Comparison of ENCODE assay signal across 8 cellular contexts in the genomic region with DNA sequence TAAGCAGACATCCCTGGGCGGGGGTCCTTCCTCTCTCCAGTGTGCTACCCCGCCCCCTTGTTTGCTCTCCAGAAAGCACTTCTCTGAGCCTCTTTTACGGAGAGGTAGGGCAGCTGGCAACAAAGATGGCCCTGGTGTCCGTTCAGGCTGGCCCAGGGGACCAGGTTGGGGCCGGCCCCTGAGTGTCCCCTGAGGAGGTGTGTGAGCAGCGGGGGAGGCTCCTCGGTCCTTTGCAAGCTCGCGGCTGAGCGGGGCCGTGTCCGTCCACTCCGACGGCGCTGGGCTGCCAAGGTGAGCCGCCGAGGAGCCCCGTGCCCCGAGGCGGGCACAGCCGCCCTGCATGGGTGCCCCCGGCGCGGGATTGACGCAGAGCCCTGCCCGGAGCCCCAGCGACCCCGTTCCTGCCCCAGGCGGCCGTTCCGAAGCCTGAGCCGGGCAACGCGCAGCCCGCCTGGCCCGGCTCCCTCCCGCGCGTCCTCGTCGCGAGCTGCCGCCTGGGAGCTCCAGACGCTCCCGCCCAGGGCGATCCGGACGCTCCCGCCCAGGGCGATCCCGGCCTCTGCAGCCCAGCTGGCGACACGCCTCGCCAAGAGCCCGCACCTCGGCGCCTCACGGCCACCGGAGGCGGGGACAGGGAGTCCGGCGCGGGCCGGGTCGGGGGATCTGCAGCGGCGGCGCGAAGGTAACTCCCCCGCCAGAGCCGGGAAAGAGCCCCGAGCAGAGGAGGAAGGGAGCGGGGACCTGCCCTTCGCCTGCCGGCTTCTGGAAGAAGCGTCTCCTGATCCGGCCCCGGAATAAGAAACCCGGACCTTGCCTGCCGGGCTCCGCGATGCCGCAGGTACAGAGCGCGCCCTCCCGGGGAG. TPM values are rescaled to one million over a fixed set of nuclear protein-coding genes. Genes with fewer than 3 reads are reported as not detected.
A peak's percentile ranks its signal among the peaks of the same experiment; 100 is the strongest.
DNase-seq lines count a peak whose midpoint lies in the region; ATAC-seq and TF ChIP-seq lines count a peak whose summit lies in the region.

A gene (plus strand): TSS at position 569 of the 863 bp plus-strand sequence. CDS start 2,243 bp downstream, outside the sequence.

- no peaks in the 10 kb centered on the region for H3K4me1 ChIP-seq in PC-3 (ENCODE audit: insufficient read depth, low read length)
- peaks cover 9% of the 10 kb centered on the region for H3K4me1 ChIP-seq in effector memory CD4-positive, alpha-beta T cell (ENCODE audit: control insufficient read depth, insufficient read depth, low read length, poor library complexity, severe bottlenecking)
- peaks cover 14% of the 10 kb centered on the region for H3K4me1 ChIP-seq in mononuclear cell (ENCODE audit: insufficient read depth, low read length)
- no peaks in the 10 kb centered on the region for H3K4me1 ChIP-seq in urinary bladder (ENCODE audit: insufficient read depth)

- H3K36me3 Mint-ChIP-seq in activated CD4-positive, alpha-beta T cell treated with anti-CD3 and anti-CD28 coated beads, Interleukin-2, amount 10 ng/mL, durations not matched to agents 24 days and 14 days (ENCODE audit: low read depth) = no peaks in the 10 kb centered on the region

- H3K4me3 ChIP-seq in PC-3 (ENCODE audit: low read length) = peak within 1 kb of the TSS; percentile 71
- H3K4me3 ChIP-seq in effector memory CD4-positive, alpha-beta T cell (ENCODE audit: insufficient read depth, low read depth, low read length, poor library complexity, severe bottlenecking) = peak within 1 kb of the TSS; percentile 43
- peak within 1 kb of the TSS; percentile 4 for H3K4me3 ChIP-seq in mononuclear cell (ENCODE audit: low read length)
- peak within 1 kb of the TSS; percentile 37 for H3K4me3 ChIP-seq in urinary bladder (ENCODE audit: low read depth, low read length)

- H4K20me1 ChIP-seq in PC-3 (ENCODE audit: low read length) = no peaks in the 10 kb centered on the region

- peak; percentile 70 for DNase-seq in activated CD4-positive, alpha-beta T cell treated with anti-CD3 and anti-CD28 coated beads, Interleukin-2, amount 10 ng/mL, durations not matched to agents 24 days and 14 days
- DNase-seq in activated CD4-positive, alpha-beta T cell treated with anti-CD3 and anti-CD28 coated beads for 1 hour = no peak
- DNase-seq in PC-3 = peak; percentile 35
- no peak for DNase-seq in effector memory CD4-positive, alpha-beta T cell
- no peak for DNase-seq in RKO (ENCODE audit: low spot score)
- no peak for DNase-seq in NK-92 treated with Interleukin-12 subunit alpha and Interleukin-12 subunit beta, amount 100 ng/mL, for 24 hours (lab: John Stamatoyannopoulos, UW)

- H3K9ac ChIP-seq in PC-3 (ENCODE audit: low read length) = no peak within 1 kb of the TSS

- intact Hi-C loops in activated CD4-positive, alpha-beta T cell treated with anti-CD3 and anti-CD28 coated beads, Interleukin-2, amount 10 ng/mL, durations not matched to agents 24 days and 14 days (cut with micrococcal nuclease) = no loop called here
- intact Hi-C loops in PC-3 (cut with micrococcal nuclease) = no loop called here

- H2AFZ ChIP-seq in PC-3 (ENCODE audit: low read length) = peak within 1 kb of the TSS; percentile 85

- H3K9me3 Mint-ChIP-seq in activated CD4-positive, alpha-beta T cell treated with anti-CD3 and anti-CD28 coated beads, Interleukin-2, amount 10 ng/mL, durations not matched to agents 24 days and 14 days = peaks cover 8% of the 10 kb centered on the region

- H3K36me3 ChIP-seq in PC-3 (ENCODE audit: low read depth, low read length) = no peaks in the 10 kb centered on the region
- no peaks in the 10 kb centered on the region for H3K36me3 ChIP-seq in effector memory CD4-positive, alpha-beta T cell (ENCODE audit: control insufficient read depth, insufficient read depth, low read length)
- no peaks in the 10 kb centered on the region for H3K36me3 ChIP-seq in urinary bladder (ENCODE audit: insufficient read depth)

- no peak for TF ChIP-seq CTCF in PC-3 (conservative IDR thresholded peaks at IDR 0.05; ENCODE audit: low read depth, low read length)

- H3K27ac ChIP-seq in PC-3 (ENCODE audit: low read length) = no peak within 1 kb of the TSS
- no peak within 1 kb of the TSS for H3K27ac ChIP-seq in effector memory CD4-positive, alpha-beta T cell (ENCODE audit: insufficient read depth, low read length, poor library complexity, severe bottlenecking)
- no peak within 1 kb of the TSS for H3K27ac ChIP-seq in urinary bladder (ENCODE audit: low read depth)

- 1% methylated on average over 86 of the region's 86 CpGs for WGBS in urinary bladder

- peaks cover 4% of the 10 kb centered on the region for H3K4me1 Mint-ChIP-seq in activated CD4-positive, alpha-beta T cell treated with anti-CD3 and anti-CD28 coated beads, Interleukin-2, amount 10 ng/mL, durations not matched to agents 24 days and 14 days

- H3K27me3 Mint-ChIP-seq in activated CD4-positive, alpha-beta T cell treated with anti-CD3 and anti-CD28 coated beads, Interleukin-2, amount 10 ng/mL, durations not matched to agents 24 days and 14 days = peaks cover 69% of the 10 kb centered on the region

- H3K27me3 ChIP-seq in PC-3 (ENCODE audit: low read length) (peaks cover 24% of the 10 kb centered on the region), mononuclear cell (ENCODE audit: insufficient read depth, low read length) (peaks cover 59% of the 10 kb centered on the region)
- H3K27me3 ChIP-seq in effector memory CD4-positive, alpha-beta T cell (replicated peaks; ENCODE audit: control insufficient read depth, insufficient read depth, low read length, poor library complexity, severe bottlenecking) = peaks cover 27% of the 10 kb centered on the region

- H3K79me2 ChIP-seq in PC-3 (ENCODE audit: low read length) = no peaks in the 10 kb centered on the region

- no peaks in the 10 kb centered on the region for H3K9me3 ChIP-seq in PC-3 (ENCODE audit: low read length)
- H3K9me3 ChIP-seq in effector memory CD4-positive, alpha-beta T cell (ENCODE audit: control insufficient read depth, low read length) = no peaks in the 10 kb centered on the region
- H3K9me3 ChIP-seq in mononuclear cell (ENCODE audit: low read depth, low read length) = no peaks in the 10 kb centered on the region

- POLR2A ChIA-PET in PC-3 (lab: Charles Lee; ENCODE audit: unreplicated experiment) = no interaction called here

- ATAC-seq in PC-3 = peak; percentile 76

- H3K9me2 ChIP-seq in PC-3 (replicated peaks; ENCODE audit: low read length) = no peaks in the 10 kb centered on the region

- H3F3A ChIP-seq in PC-3 (ENCODE audit: low read length, unreplicated experiment) = no peaks in the 10 kb centered on the region

- H3K4me3 Mint-ChIP-seq in activated CD4-positive, alpha-beta T cell treated with anti-CD3 and anti-CD28 coated beads, Interleukin-2, amount 10 ng/mL, durations not matched to agents 24 days and 14 days = peak within 1 kb of the TSS; percentile 40

- BruUV-seq in PC-3 (replicated peaks; lab: Mats Ljungman, UMichigan) = no TSS peak

- no peak within 1 kb of the TSS for H3K27ac Mint-ChIP-seq in activated CD4-positive, alpha-beta T cell treated with anti-CD3 and anti-CD28 coated beads, Interleukin-2, amount 10 ng/mL, durations not matched to agents 24 days and 14 days

- CTCF ChIA-PET in PC-3 (lab: Charles Lee) = interaction anchor here (1.0 kb wide), 1 partner anchor 155 kb away, joined by 6 read pairs; no protein-coding TSS in a partner anchor

- peak within 1 kb of the TSS; percentile 93 for H3K4me2 ChIP-seq in PC-3 (ENCODE audit: low read length)

RNA-seq across cellular contexts. Expression of the gene that starts here (rescaled TPM):
- not detected in 2 replicates for total RNA-seq in activated CD4-positive, alpha-beta T cell treated with anti-CD3 and anti-CD28 coated beads, Interleukin-2, amount 10 ng/mL, durations not matched to agents 24 days and 14 days
- total RNA-seq in PC-3 (2014; rRNA removed) (0.12 and 0.26 TPM in 2 replicates), mononuclear cell (under 0.01 TPM), urinary bladder (0.69 TPM)
- 0.06 TPM for polyA plus RNA-seq in urinary bladder

Comparison
In these comparisons a context has a peak if more than half of its experiments do, and no peak if none do; other contexts are left out.
1. Peak in DNase-seq in activated CD4-positive, alpha-beta T cell treated with anti-CD3 and anti-CD28 coated beads, Interleukin-2, amount 10 ng/mL, durations not matched to agents 24 days and 14 days; RNA of the gene not detected or under 1 TPM.
2. Peak in DNase-seq, ATAC-seq, H3K4me3 ChIP-seq and H3K4me2 ChIP-seq in PC-3; RNA of the gene not detected or under 1 TPM.
3. H3K4me3 ChIP-seq: peak in every context shown above with its lines; median percentile 71 in PC-3; 43 in effector memory CD4-positive, alpha-beta T cell; 37 in urinary bladder; 4 in mononuclear cell.